ENCODE assay signal across 13 cellular contexts in the genomic region with DNA sequence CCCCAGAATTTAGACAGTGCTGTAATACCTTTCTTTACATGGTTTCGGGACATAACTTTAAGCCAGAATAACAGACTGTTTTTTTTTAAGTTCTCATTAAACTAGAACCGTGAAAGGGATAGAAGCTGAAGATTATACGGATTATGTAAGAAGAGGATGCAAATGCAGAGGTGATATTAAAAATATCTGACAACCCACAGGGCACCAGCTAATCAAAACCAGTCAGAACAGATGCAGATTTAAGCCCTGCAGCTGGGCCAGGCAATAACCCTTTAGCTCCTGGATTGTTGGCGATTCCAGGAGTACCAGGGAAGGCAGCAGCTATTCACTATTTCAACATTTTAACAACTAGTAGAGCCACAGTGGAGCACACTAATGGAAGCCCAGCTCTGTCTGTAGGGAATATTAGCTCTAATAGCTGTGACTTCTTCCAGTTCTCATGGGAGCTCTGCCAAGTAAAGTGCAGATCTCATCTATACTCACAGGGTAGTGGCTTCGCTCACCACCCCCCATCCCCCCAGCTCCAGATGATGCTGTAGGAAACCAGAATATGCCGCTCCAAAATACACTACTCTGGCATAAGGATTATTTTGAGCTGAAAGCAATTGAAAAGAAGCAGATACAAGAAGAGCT. TPM values are rescaled to one million over a fixed set of nuclear protein-coding genes. Genes with fewer than 3 reads are reported as not detected.
DNase-seq lines count a peak whose midpoint lies in the region; ATAC-seq and TF ChIP-seq lines count a peak whose summit lies in the region.
"Had no signal": no experiment of that assay in that cellular context is flagged by ENCODE, and none has a peak within 500 bp of the region (broad histone marks: within the 10 kb centered on the region; RNA-seq: fewer than 3 reads in every experiment).

No MANE protein-coding gene starts in this region.

- POLR2A ChIA-PET in activated CD4-positive, alpha-beta T cell treated with anti-CD3 and anti-CD28 coated beads for 36 hours (lab: Charles Lee), result no interaction called here

- H3K9me3 Mint-ChIP-seq in osteocyte (ENCODE audit: unreplicated experiment), result no peaks in the 10 kb centered on the region
- H3K9me3 Mint-ChIP-seq in activated CD4-positive, alpha-beta T cell treated with anti-CD3 and anti-CD28 coated beads for 36 hours (ENCODE audit: low read depth), result no peaks in the 10 kb centered on the region

- peaks cover 53% of the 10 kb centered on the region for H3K4me1 ChIP-seq in ectodermal cell (ENCODE audit: control insufficient read depth, insufficient read depth, low read length)

- no peaks in the 10 kb centered on the region for H3K36me3 Mint-ChIP-seq in osteocyte (ENCODE audit: unreplicated experiment)
- no peaks in the 10 kb centered on the region for H3K36me3 Mint-ChIP-seq in activated CD4-positive, alpha-beta T cell treated with anti-CD3 and anti-CD28 coated beads for 36 hours (ENCODE audit: low read depth)

- CTCF ChIA-PET in activated CD4-positive, alpha-beta T cell treated with anti-CD3 and anti-CD28 coated beads for 36 hours (lab: Charles Lee), result interaction anchor here (0.6 to 0.8 kb wide), 3 partner anchors 15 to 193 kb away, joined by 3 to 4 read pairs (median 4); no protein-coding TSS in a partner anchor

- TF ChIP-seq CTCF in osteocyte (IDR thresholded peaks at IDR 0.05), result no peak

- H3K4me1 Mint-ChIP-seq in osteocyte (ENCODE audit: unreplicated experiment), result peaks cover 63% of the 10 kb centered on the region
- no peaks in the 10 kb centered on the region for H3K4me1 Mint-ChIP-seq in activated CD4-positive, alpha-beta T cell treated with anti-CD3 and anti-CD28 coated beads for 36 hours
- H3K4me1 Mint-ChIP-seq: T-helper 17 cell had no signal

- H3K27ac Mint-ChIP-seq in osteocyte (ENCODE audit: unreplicated experiment), result peak overlapping the region; percentile 81
- H3K27ac Mint-ChIP-seq in activated CD4-positive, alpha-beta T cell treated with anti-CD3 and anti-CD28 coated beads for 36 hours, result no peak overlapping the region
- H3K27ac Mint-ChIP-seq: T-helper 17 cell had no signal

- H3K27ac ChIP-seq in ectodermal cell (ENCODE audit: insufficient read depth, low read depth, low read length, poor library complexity, severe bottlenecking), result no peak overlapping the region

- DNase-seq in EL, result peak; percentile 73
- DNase-seq in NCI-H2227 (lab: John Stamatoyannopoulos, UW; ENCODE audit: unreplicated experiment), result peak; percentile 54
- DNase-seq in osteocyte (ENCODE audit: extremely low spot score, unreplicated experiment), result no peak
- DNase-seq in activated CD4-positive, alpha-beta T cell treated with anti-CD3 and anti-CD28 coated beads for 36 hours, result no peak
- DNase-seq in kidney glomerular epithelial cell (lab: John Stamatoyannopoulos, UW), result no peak
- DNase-seq in NCI-H146 (lab: John Stamatoyannopoulos, UW), result no peak
- no peak for DNase-seq in NCI-H2196 treated with DMSO at 0.1 percent for 48 hours (lab: John Stamatoyannopoulos, UW; ENCODE audit: unreplicated experiment)
- DNase-seq: activated T-cell treated with anti-CD3 and anti-CD28 coated beads, Interleukin-2, amount 50 U/mL, for 48 hours; GDM1; NCI-H345; T-helper 17 cell had no signal

- peak overlapping the region; percentile 51 for H3K4me3 Mint-ChIP-seq in osteocyte (ENCODE audit: unreplicated experiment)
- no peak overlapping the region for H3K4me3 Mint-ChIP-seq in activated CD4-positive, alpha-beta T cell treated with anti-CD3 and anti-CD28 coated beads for 36 hours
- H3K4me3 Mint-ChIP-seq: T-helper 17 cell had no signal

- H3K9me3 ChIP-seq in ectodermal cell (ENCODE audit: control insufficient read depth, low read length), result no peaks in the 10 kb centered on the region
- H3K9me3 ChIP-seq: ovary had no signal

- peaks cover 72% of the 10 kb centered on the region for H3K27me3 ChIP-seq in ectodermal cell (ENCODE audit: control insufficient read depth, insufficient read depth, low read length, poor library complexity, severe bottlenecking)
- H3K27me3 ChIP-seq: ovary had no signal

- H3K36me3 ChIP-seq in ectodermal cell (ENCODE audit: control insufficient read depth, insufficient read depth, low read length), result no peaks in the 10 kb centered on the region
- H3K36me3 ChIP-seq: ovary had no signal

- no peak for ATAC-seq in activated CD4-positive, alpha-beta T cell treated with anti-CD3 and anti-CD28 coated beads for 36 hours
- ATAC-seq: T-helper 17 cell had no signal

- WGBS in ectodermal cell, 2 experiments, result 15 to 21% methylated on average over 5 to 6 of the region's 6 CpGs

- intact Hi-C loops in activated CD4-positive, alpha-beta T cell treated with anti-CD3 and anti-CD28 coated beads for 36 hours (cut with DNase I, micrococcal nuclease), result no loop called here

- H3K27me3 Mint-ChIP-seq in osteocyte (ENCODE audit: unreplicated experiment), result no peaks in the 10 kb centered on the region
- no peaks in the 10 kb centered on the region for H3K27me3 Mint-ChIP-seq in activated CD4-positive, alpha-beta T cell treated with anti-CD3 and anti-CD28 coated beads for 36 hours

- peak overlapping the region; percentile 3 for H3K4me3 ChIP-seq in ectodermal cell (ENCODE audit: insufficient read depth, low read depth, low read length)
- H3K4me3 ChIP-seq: ovary had no signal

RNA-seq across cellular contexts. Expression of a gene that starts 13.9 kb away (rescaled TPM):
- polyA plus RNA-seq in ectodermal cell (2013, experiment 1 of 4), result 35.5 TPM
- polyA plus RNA-seq in ectodermal cell (2013, experiment 2 of 4), result 44.9 TPM
- 27.6 TPM for polyA plus RNA-seq in ectodermal cell (2013, experiment 3 of 4)
- 35.6 TPM for polyA plus RNA-seq in ectodermal cell (2013, experiment 4 of 4)
- 23.7 and 23.9 TPM in 2 replicates for total RNA-seq in osteocyte
- total RNA-seq in activated CD4-positive, alpha-beta T cell treated with anti-CD3 and anti-CD28 coated beads for 36 hours, result 1 to 10 TPM; 1.3 to 1.7 TPM

Comparison
In these comparisons a context has a peak if more than half of its experiments do, and no peak if none do; other contexts are left out.
1. DNase-seq: peak in EL (single experiment) and NCI-H2227 (single experiment); none in osteocyte (single experiment), activated CD4-positive, alpha-beta T cell treated with anti-CD3 and anti-CD28 coated beads for 36 hours (single experiment), kidney glomerular epithelial cell (single experiment), NCI-H146 (single experiment) and NCI-H2196 treated with DMSO at 0.1 percent for 48 hours (single experiment).